Comparison of ENCODE assay signal across 25 cellular contexts in the genomic region with DNA sequence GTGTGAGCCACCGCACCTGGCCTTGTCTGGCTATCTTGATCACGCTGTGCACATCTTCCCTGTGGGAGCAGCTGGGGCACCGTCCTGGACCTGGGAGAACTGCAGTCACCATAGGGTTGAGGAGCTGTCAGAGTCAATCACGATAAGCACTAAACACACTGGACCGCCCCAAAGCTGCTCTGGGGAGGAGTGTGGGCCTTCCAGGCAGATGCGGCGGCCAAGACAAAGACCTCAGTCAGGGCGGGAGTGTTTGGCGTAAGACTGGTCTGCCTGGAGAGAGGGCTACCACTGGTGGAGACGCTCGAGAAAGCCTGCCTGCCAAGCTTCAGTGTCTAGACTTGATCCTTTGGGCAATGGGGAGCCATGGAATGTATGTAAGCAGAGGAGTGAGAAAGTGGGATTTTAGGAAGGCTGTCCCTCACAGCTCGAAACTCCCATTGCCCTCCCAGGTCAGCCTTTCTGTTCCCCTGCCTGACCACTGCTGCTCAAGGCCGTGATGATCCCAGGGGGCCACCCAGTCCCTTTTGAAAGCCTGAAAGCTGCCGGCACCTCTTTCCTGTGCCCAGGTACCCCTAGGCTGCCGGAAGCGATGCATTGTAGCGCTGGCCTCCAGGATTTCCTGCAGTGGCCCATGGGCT. TPM values are rescaled to one million over a fixed set of nuclear protein-coding genes. Genes with fewer than 3 reads are reported as not detected.
DNase-seq lines count a peak whose midpoint lies in the region; ATAC-seq and TF ChIP-seq lines count a peak whose summit lies in the region.
"Had no signal": no experiment of that assay in that cellular context is flagged by ENCODE, and none has a peak within 500 bp of the region (broad histone marks: within the 10 kb centered on the region; RNA-seq: fewer than 3 reads in every experiment).

No MANE protein-coding gene starts in this region.

- no peak for TF ChIP-seq RAD21 in IMR-90 (IDR thresholded peaks at IDR 0.05; ENCODE audit: low read length)

- H3K23ac ChIP-seq in IMR-90 (ENCODE audit: low read depth, low read length) (no peak overlapping the region), neuronal stem cell (ENCODE audit: low read depth, low read length, poor library complexity) (peak overlapping the region; percentile 3)

- H3K4me3 Mint-ChIP-seq in endothelial cell (ENCODE audit: unreplicated experiment): no peak overlapping the region
- H3K4me3 Mint-ChIP-seq: CD8-positive, alpha-beta T cell; IgD-negative memory B cell had no signal

- H2AK5ac ChIP-seq in IMR-90 (ENCODE audit: low read depth, low read length): peak overlapping the region; percentile 10; the same call in 1 of the 2 replicates
- peak overlapping the region; percentile 78 for H2AK5ac ChIP-seq in neuronal stem cell (ENCODE audit: low read depth, low read length)

- H3K4ac ChIP-seq in IMR-90 (ENCODE audit: low read depth, low read length): no peak overlapping the region
- no peak overlapping the region for H3K4ac ChIP-seq in neuronal stem cell (ENCODE audit: low read length)

- H3K4me3 ChIP-seq in IMR-90 (ENCODE audit: insufficient read depth, low read depth, low read length) (no peak overlapping the region), neuronal stem cell (ENCODE audit: low read length in 2 of 2) (no peak overlapping the region), H7 (ENCODE audit: insufficient read depth, low read depth, low read length) (no peak overlapping the region)
- H3K4me3 ChIP-seq: BLaER1 treated with 17β-estradiol and CSF1 and Interleukin-3, amounts not matched to agents 10 nM and 100 nM had no signal

- TF ChIP-seq POLR2A in IMR-90 (IDR thresholded peaks at IDR 0.05; ENCODE audit: low read depth, low read length): no peak

- H3K27ac ChIP-seq in IMR-90 (ENCODE audit: insufficient read depth, low read length): no peak overlapping the region
- H3K27ac ChIP-seq in neuronal stem cell (replicated peaks; ENCODE audit: low read length): no peak overlapping the region
- H3K27ac ChIP-seq: BLaER1 treated with 17β-estradiol and CSF1 and Interleukin-3, amounts not matched to agents 10 nM and 100 nM; HL-60 had no signal

- H3K27me3 ChIP-seq in IMR-90 (ENCODE audit: control insufficient read depth, insufficient read depth, low read length) (peaks cover 4% of the 10 kb centered on the region), neuronal stem cell (ENCODE audit: control insufficient read depth in 3 of 3, insufficient read depth in 3 of 3, low read depth in 1 of 3, low read length in 3 of 3) (peaks cover 0 to 4% (median 0%) of the 10 kb centered on the region in 3 experiments), H7 (ENCODE audit: control insufficient read depth, insufficient read depth, low read length) (no peaks in the 10 kb centered on the region)

- H3K36me3 Mint-ChIP-seq in endothelial cell (ENCODE audit: low read depth, unreplicated experiment): peaks cover 8% of the 10 kb centered on the region
- H3K36me3 Mint-ChIP-seq: CD8-positive, alpha-beta T cell had no signal

- H3K27me3 Mint-ChIP-seq in endothelial cell (ENCODE audit: unreplicated experiment): peaks cover 14% of the 10 kb centered on the region

- no peaks in the 10 kb centered on the region for H3K9me3 Mint-ChIP-seq in endothelial cell (ENCODE audit: unreplicated experiment)
- H3K9me3 Mint-ChIP-seq: CD8-positive, alpha-beta T cell had no signal

- intact Hi-C loops in IMR-90 (cut with micrococcal nuclease): no loop called here

- peak overlapping the region; percentile 71 for H3K27ac Mint-ChIP-seq in endothelial cell (ENCODE audit: unreplicated experiment)
- H3K27ac Mint-ChIP-seq: CD8-positive, alpha-beta T cell; IgD-negative memory B cell had no signal

- 96% methylated on average over 7 of the region's 17 CpGs; no CpG with 5 or more reads in 1 of the 2 experiments for WGBS in IMR-90 (ENCODE audit: extremely low coverage in 2 of 2, insufficient read length in 1 of 2), 2 experiments
- no CpG with 5 or more reads among the region's 17 CpGs for WGBS in neuronal stem cell (ENCODE audit: extremely low coverage in 2 of 2, insufficient read length in 2 of 2, insufficient replicate concordance in 1 of 2), 2 donors

- CTCF ChIA-PET in IMR-90 (lab: Yijun Ruan, JAX): no interaction called here

- H3K14ac ChIP-seq in IMR-90 (replicated peaks; ENCODE audit: low read depth, low read length) (no peak overlapping the region), neuronal stem cell (ENCODE audit: low read length) (no peak overlapping the region)

- no peak overlapping the region for H2BK20ac ChIP-seq in IMR-90 (ENCODE audit: low read depth, low read length)

- H3K9ac ChIP-seq in IMR-90 (ENCODE audit: low read depth, low read length) (no peak overlapping the region), neuronal stem cell (ENCODE audit: low read depth, low read length, poor library complexity) (no peak overlapping the region)

- BruUV-seq in IMR-90 (replicated peaks; lab: Mats Ljungman, UMichigan): no TSS peak

- DNase-seq in ELF-1 (ENCODE audit: low read depth, low spot score) (peak; percentile 67), IMR-90 (no peak), endothelial cell (ENCODE audit: low spot score) (no peak), neuronal stem cell (ENCODE audit: low spot score) (no peak), NCI-H2227 treated with DMSO at 0.1 percent for 48 hours (lab: John Stamatoyannopoulos, UW) (no peak), GOT3 (lab: John Stamatoyannopoulos, UW) (no peak), H7 (no peak)
- DNase-seq: Calu3, EL, MM.1S, NCI-H1105, NCI-H1694, NCI-H2081 treated with DMSO at 0.1 percent for 48 hours, NCI-H524 treated with DMSO at 0.1 percent for 48 hours, SHP77 treated with DMSO at 0.1 percent for 48 hours had no signal

- no peak overlapping the region for H4K91ac ChIP-seq in IMR-90 (ENCODE audit: insufficient read depth, low read depth, low read length)
- no peak overlapping the region for H4K91ac ChIP-seq in neuronal stem cell (ENCODE audit: low read depth, low read length, poor library complexity)

- peaks cover 50% of the 10 kb centered on the region for H3K4me1 Mint-ChIP-seq in endothelial cell (ENCODE audit: unreplicated experiment)

- H4K5ac ChIP-seq in IMR-90 (ENCODE audit: low read depth, low read length): no peak overlapping the region

- H2BK120ac ChIP-seq in IMR-90 (ENCODE audit: low read depth, low read length) (no peak overlapping the region), neuronal stem cell (ENCODE audit: low read depth, low read length) (no peak overlapping the region)

- no peak overlapping the region for H2BK12ac ChIP-seq in neuronal stem cell (ENCODE audit: low read length)

- H3K9me3 ChIP-seq in IMR-90 (ENCODE audit: control insufficient read depth, insufficient read depth, low read length): peaks cover 4% of the 10 kb centered on the region; the same call in 1 of the 2 replicates
- no peaks in the 10 kb centered on the region for H3K9me3 ChIP-seq in neuronal stem cell (replicated peaks in 1 of 2; ENCODE audit: control insufficient read depth in 2 of 2, insufficient read depth in 1 of 2, low read depth in 1 of 2, low read length in 2 of 2)
- H3K9me3 ChIP-seq: BLaER1 treated with 17β-estradiol and CSF1 and Interleukin-3, amounts not matched to agents 10 nM and 100 nM had no signal

- no peak for TF ChIP-seq CTCF in IMR-90 (conservative IDR thresholded peaks at IDR 0.05; ENCODE audit: low read depth, low read length)
- TF ChIP-seq CTCF in endothelial cell (IDR thresholded peaks at IDR 0.05; ENCODE audit: unreplicated experiment): no peak

- H3K4me2 ChIP-seq in IMR-90 (ENCODE audit: low read depth, low read length) (no peak overlapping the region), neuronal stem cell (ENCODE audit: insufficient read depth, low read length, poor library complexity, severe bottlenecking) (no peak overlapping the region)
- H3K4me2 ChIP-seq: BLaER1 treated with 17β-estradiol and CSF1 and Interleukin-3, amounts not matched to agents 10 nM and 100 nM had no signal

- H2BK15ac ChIP-seq in IMR-90 (ENCODE audit: low read depth, low read length) (no peak overlapping the region), neuronal stem cell (ENCODE audit: low read length) (peak overlapping the region; percentile 19)

- no peak for ATAC-seq in IMR-90 (ENCODE audit: low read depth)
- ATAC-seq in GM21576 (IDR thresholded peaks at IDR 0.05; ENCODE audit: unreplicated experiment): no peak
- ATAC-seq: CD8-positive, alpha-beta T cell had no signal

- H3K4me1 ChIP-seq in IMR-90 (ENCODE audit: control insufficient read depth, insufficient read depth, low read length) (peaks cover 10% of the 10 kb centered on the region), neuronal stem cell (ENCODE audit: control insufficient read depth in 2 of 2, insufficient read depth in 1 of 2, low read depth in 1 of 2, low read length in 2 of 2) (peaks cover 7 to 34% of the 10 kb centered on the region in 2 donors)

- H3K56ac ChIP-seq in IMR-90 (ENCODE audit: extremely low read depth, insufficient read depth, low read length): no peak overlapping the region

- H3K18ac ChIP-seq in IMR-90 (ENCODE audit: low read depth, low read length) (no peak overlapping the region), neuronal stem cell (ENCODE audit: low read length) (peak overlapping the region; percentile 3)

- POLR2A ChIA-PET in IMR-90 (lab: Charles Lee; ENCODE audit: unreplicated experiment): no interaction called here

- in situ Hi-C loops in IMR-90 (cut with MboI; ENCODE audit: low sequenced_read_pairs): no loop called here

- H3K9me1 ChIP-seq in IMR-90 (ENCODE audit: insufficient read depth, low read length): peaks cover 12% of the 10 kb centered on the region; the same call in 1 of the 2 replicates

- no peaks in the 10 kb centered on the region for H3K79me1 ChIP-seq in IMR-90 (ENCODE audit: low read depth in 1 of 2, low read length in 2 of 2)
- no peaks in the 10 kb centered on the region for H3K79me1 ChIP-seq in neuronal stem cell (ENCODE audit: low read depth, low read length)

- H2BK5ac ChIP-seq in IMR-90 (ENCODE audit: low read depth, low read length, poor library complexity, severe bottlenecking) (no peak overlapping the region), neuronal stem cell (ENCODE audit: low read length) (no peak overlapping the region)

- no peak overlapping the region for H2AK9ac ChIP-seq in IMR-90 (replicated peaks; ENCODE audit: low read depth, low read length, poor library complexity)

- H3K36me3 ChIP-seq in IMR-90 (ENCODE audit: control insufficient read depth, insufficient read depth, low read length) (no peaks in the 10 kb centered on the region), neuronal stem cell (replicated peaks in 1 of 2; ENCODE audit: control insufficient read depth in 2 of 2, insufficient read depth in 2 of 2, low read length in 2 of 2) (no peaks in the 10 kb centered on the region), H7 (replicated peaks; ENCODE audit: control insufficient read depth, insufficient read depth, low read length) (no peaks in the 10 kb centered on the region)
- H3K36me3 ChIP-seq: BLaER1 treated with 17β-estradiol and CSF1 and Interleukin-3, amounts not matched to agents 10 nM and 100 nM had no signal

- H4K20me1 ChIP-seq in IMR-90 (ENCODE audit: insufficient read depth, low read length): no peaks in the 10 kb centered on the region
- H4K20me1 ChIP-seq: BLaER1 treated with 17β-estradiol and CSF1 and Interleukin-3, amounts not matched to agents 10 nM and 100 nM had no signal

- H4K8ac ChIP-seq in IMR-90 (ENCODE audit: low read depth in 2 of 2, low read length in 2 of 2): no peak overlapping the region
- H4K8ac ChIP-seq in neuronal stem cell (ENCODE audit: low read depth, low read length): no peak overlapping the region

- H2AFZ ChIP-seq in IMR-90 (replicated peaks; ENCODE audit: low read length, poor library complexity): peak overlapping the region; percentile 8
- no peak overlapping the region for H2AFZ ChIP-seq in neuronal stem cell (ENCODE audit: low read length)

- dilution Hi-C loops in IMR-90 (cut with HindIII; ENCODE audit: low sequenced_read_pairs, unreplicated experiment): no loop called here

RNA-seq across cellular contexts. Expression of a gene that starts 29.3 kb away (rescaled TPM):
- total RNA-seq in IMR-90 (2012; rRNA removed) (0.18 TPM in 1 of 2 replicates, not detected in the other), endothelial cell (ENCODE audit: unreplicated experiment) (not detected)
- polyA plus RNA-seq in IMR-90 (2012; rRNA removed): 0.16 and 0.24 TPM in 2 replicates
- polyA plus RNA-seq in IMR-90 (2012; cell fraction: cytosol; rRNA removed): not detected in 2 replicates
- polyA plus RNA-seq in IMR-90 (2012; cell fraction: nucleus; rRNA removed; ENCODE audit: low replicate concordance): 2.0 and 3.7 TPM in 2 replicates
- polyA plus RNA-seq in neuronal stem cell (2013, experiment 1 of 2): 0.45 TPM
- polyA plus RNA-seq in neuronal stem cell (2013, experiment 2 of 2): 0.51 TPM
- not detected in 2 replicates for total RNA-seq in H7 (2014; rRNA removed; shearing (Covaris generic))
- total RNA-seq: A673; Calu3; CD8-positive, alpha-beta T cell; H4; HT1080; LHCN-M2; RPMI7951 had no signal
- polyA plus RNA-seq: IgD-negative memory B cell had no signal
